Comparison of ENCODE assay signal across 1 cellular context in the genomic region with DNA sequence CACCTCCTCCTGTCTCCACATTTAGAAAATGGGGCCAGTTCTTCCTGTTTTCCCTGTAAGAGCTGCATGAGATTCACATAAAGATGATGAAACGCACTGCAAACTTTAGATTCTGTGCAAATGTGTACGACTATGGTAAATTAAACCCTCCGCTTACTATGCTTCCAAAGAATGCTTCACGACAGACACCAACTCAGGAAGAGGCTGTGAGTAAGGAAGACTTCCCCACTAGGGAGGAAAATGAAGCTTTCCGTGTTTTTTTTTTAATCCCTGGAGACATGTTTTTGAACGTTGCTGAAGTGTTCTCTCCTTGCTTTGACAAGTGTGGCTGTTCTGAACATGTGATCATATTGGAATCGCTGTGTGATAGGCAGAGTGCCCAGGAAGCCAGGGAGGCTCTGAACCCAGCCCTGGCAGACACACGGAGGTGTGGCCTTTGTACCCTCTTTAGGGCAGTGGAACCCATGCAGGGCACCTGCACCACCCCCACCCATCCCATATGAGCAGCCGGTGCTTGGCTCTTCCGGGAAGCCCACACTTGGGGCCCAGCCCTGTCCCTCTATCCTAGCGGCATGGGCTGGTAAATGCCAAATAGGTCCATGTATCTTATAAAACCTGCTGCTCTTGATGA.
TF ChIP-seq lines count a peak whose summit lies in the region.

No MANE protein-coding gene starts in this region.

TF ChIP-seq in GM23338, 12 proteins besides CTCF, POLR2A, EP300 and RAD21 (continued from another document):
- TF ChIP-seq, protein P1, sequence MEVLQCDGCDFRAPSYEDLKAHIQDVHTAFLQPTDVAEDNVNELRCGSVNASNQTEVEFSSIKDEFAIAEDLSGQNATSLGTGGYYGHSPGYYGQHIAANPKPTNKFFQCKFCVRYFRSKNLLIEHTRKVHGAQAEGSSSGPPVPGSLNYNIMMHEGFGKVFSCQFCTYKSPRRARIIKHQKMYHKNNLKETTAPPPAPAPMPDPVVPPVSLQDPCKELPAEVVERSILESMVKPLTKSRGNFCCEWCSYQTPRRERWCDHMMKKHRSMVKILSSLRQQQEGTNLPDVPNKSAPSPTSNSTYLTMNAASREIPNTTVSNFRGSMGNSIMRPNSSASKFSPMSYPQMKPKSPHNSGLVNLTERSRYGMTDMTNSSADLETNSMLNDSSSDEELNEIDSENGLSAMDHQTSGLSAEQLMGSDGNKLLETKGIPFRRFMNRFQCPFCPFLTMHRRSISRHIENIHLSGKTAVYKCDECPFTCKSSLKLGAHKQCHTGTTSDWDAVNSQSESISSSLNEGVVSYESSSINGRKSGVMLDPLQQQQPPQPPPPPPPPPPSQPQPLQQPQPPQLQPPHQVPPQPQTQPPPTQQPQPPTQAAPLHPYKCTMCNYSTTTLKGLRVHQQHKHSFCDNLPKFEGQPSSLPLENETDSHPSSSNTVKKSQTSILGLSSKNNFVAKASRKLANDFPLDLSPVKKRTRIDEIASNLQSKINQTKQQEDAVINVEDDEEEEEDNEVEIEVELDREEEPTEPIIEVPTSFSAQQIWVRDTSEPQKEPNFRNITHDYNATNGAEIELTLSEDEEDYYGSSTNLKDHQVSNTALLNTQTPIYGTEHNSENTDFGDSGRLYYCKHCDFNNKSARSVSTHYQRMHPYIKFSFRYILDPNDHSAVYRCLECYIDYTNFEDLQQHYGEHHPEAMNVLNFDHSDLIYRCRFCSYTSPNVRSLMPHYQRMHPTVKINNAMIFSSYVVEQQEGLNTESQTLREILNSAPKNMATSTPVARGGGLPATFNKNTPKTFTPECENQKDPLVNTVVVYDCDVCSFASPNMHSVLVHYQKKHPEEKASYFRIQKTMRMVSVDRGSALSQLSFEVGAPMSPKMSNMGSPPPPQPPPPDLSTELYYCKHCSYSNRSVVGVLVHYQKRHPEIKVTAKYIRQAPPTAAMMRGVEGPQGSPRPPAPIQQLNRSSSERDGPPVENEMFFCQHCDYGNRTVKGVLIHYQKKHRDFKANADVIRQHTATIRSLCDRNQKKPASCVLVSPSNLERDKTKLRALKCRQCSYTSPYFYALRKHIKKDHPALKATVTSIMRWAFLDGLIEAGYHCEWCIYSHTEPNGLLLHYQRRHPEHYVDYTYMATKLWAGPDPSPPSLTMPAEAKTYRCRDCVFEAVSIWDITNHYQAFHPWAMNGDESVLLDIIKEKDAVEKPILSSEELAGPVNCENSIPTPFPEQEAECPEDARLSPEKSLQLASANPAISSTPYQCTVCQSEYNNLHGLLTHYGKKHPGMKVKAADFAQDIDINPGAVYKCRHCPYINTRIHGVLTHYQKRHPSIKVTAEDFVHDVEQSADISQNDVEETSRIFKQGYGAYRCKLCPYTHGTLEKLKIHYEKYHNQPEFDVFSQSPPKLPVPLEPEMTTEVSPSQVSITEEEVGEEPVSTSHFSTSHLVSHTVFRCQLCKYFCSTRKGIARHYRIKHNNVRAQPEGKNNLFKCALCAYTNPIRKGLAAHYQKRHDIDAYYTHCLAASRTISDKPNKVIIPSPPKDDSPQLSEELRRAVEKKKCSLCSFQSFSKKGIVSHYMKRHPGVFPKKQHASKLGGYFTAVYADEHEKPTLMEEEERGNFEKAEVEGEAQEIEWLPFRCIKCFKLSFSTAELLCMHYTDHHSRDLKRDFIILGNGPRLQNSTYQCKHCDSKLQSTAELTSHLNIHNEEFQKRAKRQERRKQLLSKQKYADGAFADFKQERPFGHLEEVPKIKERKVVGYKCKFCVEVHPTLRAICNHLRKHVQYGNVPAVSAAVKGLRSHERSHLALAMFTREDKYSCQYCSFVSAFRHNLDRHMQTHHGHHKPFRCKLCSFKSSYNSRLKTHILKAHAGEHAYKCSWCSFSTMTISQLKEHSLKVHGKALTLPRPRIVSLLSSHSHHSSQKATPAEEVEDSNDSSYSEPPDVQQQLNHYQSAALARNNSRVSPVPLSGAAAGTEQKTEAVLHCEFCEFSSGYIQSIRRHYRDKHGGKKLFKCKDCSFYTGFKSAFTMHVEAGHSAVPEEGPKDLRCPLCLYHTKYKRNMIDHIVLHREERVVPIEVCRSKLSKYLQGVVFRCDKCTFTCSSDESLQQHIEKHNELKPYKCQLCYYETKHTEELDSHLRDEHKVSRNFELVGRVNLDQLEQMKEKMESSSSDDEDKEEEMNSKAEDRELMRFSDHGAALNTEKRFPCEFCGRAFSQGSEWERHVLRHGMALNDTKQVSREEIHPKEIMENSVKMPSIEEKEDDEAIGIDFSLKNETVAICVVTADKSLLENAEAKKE (CRISPR knock-in tag; IDR thresholded peaks at IDR 0.05) = no peak
- TF ChIP-seq EZH2phosphoT487 (IDR thresholded peaks at IDR 0.05; ENCODE audit: unreplicated experiment) (no peak), CREB1 (CRISPR knock-in tag; IDR thresholded peaks at IDR 0.05; ENCODE audit: low read depth) (no peak), NANOG (IDR thresholded peaks at IDR 0.05; ENCODE audit: borderline replicate concordance) (no peak), ZNF114 (CRISPR knock-in tag; IDR thresholded peaks at IDR 0.05) (no peak), POLR2AphosphoS5 (IDR thresholded peaks at IDR 0.05; ENCODE audit: low read depth) (no peak), STAT1 (IDR thresholded peaks at IDR 0.05; ENCODE audit: unreplicated experiment) (no peak), EZH2 (IDR thresholded peaks at IDR 0.05; ENCODE audit: low read depth, unreplicated experiment) (no peak), ZNF331 (CRISPR knock-in tag; IDR thresholded peaks at IDR 0.05; ENCODE audit: low read depth) (no peak)
- TF ChIP-seq, protein P2, sequence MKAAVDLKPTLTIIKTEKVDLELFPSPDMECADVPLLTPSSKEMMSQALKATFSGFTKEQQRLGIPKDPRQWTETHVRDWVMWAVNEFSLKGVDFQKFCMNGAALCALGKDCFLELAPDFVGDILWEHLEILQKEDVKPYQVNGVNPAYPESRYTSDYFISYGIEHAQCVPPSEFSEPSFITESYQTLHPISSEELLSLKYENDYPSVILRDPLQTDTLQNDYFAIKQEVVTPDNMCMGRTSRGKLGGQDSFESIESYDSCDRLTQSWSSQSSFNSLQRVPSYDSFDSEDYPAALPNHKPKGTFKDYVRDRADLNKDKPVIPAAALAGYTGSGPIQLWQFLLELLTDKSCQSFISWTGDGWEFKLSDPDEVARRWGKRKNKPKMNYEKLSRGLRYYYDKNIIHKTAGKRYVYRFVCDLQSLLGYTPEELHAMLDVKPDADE (IDR thresholded peaks at IDR 0.05) = no peak
